Comparison of ENCODE assay signal across 33 cellular contexts in the genomic region with DNA sequence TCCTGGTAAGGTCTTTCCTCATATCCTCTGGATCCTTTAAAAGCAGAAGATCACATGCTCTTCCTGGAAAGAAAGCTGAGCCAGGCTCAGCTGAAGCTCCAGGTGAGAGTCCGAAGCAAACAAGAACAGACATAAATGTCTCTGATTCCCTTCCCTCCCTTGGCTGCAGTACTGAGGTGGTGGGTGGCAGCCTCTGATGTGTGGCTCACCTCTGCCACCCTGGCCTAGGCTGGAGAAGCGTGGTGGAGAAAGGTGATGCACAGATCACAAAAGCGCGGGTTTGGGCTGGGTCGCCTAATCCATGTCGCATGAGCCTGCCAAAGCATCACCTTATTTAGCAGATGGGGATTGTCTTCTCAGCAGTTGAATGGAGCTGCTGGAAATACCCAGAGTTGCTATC. TPM values are rescaled to one million over a fixed set of nuclear protein-coding genes. Genes with fewer than 3 reads are reported as not detected.
"Had no signal": no experiment of that assay in that cellular context is flagged by ENCODE, and none has a peak within 500 bp of the region (broad histone marks: within the 10 kb centered on the region; RNA-seq: fewer than 3 reads in every experiment).

No MANE protein-coding gene starts in this region.

- H3K4me3 Mint-ChIP-seq: stimulated activated effector memory CD8-positive, alpha-beta T cell treated with anti-CD3 and anti-CD28 coated beads, Interleukin-12 subunit alpha, Interleukin-12 subunit beta, amount 100 ng/mL, for 72 hours; stimulated activated memory B cell treated with anti-CD40 and anti-IgM and Interleukin-4, amounts not matched to agents 10 μg/mL and 1 μg/mL and 100 μg/mL, for 72 hours; stimulated activated naive B cell treated with anti-CD40 and anti-IgM and Interleukin-4, amounts not matched to agents 10 μg/mL and 1 μg/mL and 100 μg/mL, for 72 hours; stimulated activated naive CD8-positive, alpha-beta T cell treated with anti-CD3 and anti-CD28 coated beads, Interleukin-15, amount 100 ng/mL, for 72 hours; stimulated activated naive CD8-positive, alpha-beta T cell treated with anti-CD3 and anti-CD28 coated beads, Interleukin-15, Interleukin-2, amounts not matched to agents 100 ng/mL and 50 ng/mL, for 24 hours; type B pancreatic cell had no signal

- H3K4me1 ChIP-seq: stomach, suprapubic skin, testis, tibial artery, tibial nerve, transverse colon, upper lobe of left lung, upper lobe of right lung, uterus, vagina had no signal

- H3K9me3 Mint-ChIP-seq: stimulated activated effector memory CD8-positive, alpha-beta T cell treated with anti-CD3 and anti-CD28 coated beads, Interleukin-12 subunit alpha, Interleukin-12 subunit beta, amount 100 ng/mL, for 72 hours; stimulated activated memory B cell treated with anti-CD40 and anti-IgM and Interleukin-4, amounts not matched to agents 10 μg/mL and 1 μg/mL and 100 μg/mL, for 72 hours; stimulated activated naive B cell treated with anti-CD40 and anti-IgM and Interleukin-4, amounts not matched to agents 10 μg/mL and 1 μg/mL and 100 μg/mL, for 72 hours; stimulated activated naive CD8-positive, alpha-beta T cell treated with anti-CD3 and anti-CD28 coated beads, Interleukin-15, amount 100 ng/mL, for 72 hours; stimulated activated naive CD8-positive, alpha-beta T cell treated with anti-CD3 and anti-CD28 coated beads, Interleukin-15, Interleukin-2, amounts not matched to agents 100 ng/mL and 50 ng/mL, for 24 hours; type B pancreatic cell had no signal

- H3K9me3 ChIP-seq: stomach, suprapubic skin, testis, thoracic aorta, thyroid gland, tibial artery, tibial nerve, transverse colon, upper lobe of left lung, upper lobe of right lung, uterus, vagina had no signal

- H3K36me3 Mint-ChIP-seq: stimulated activated effector memory CD8-positive, alpha-beta T cell treated with anti-CD3 and anti-CD28 coated beads, Interleukin-12 subunit alpha, Interleukin-12 subunit beta, amount 100 ng/mL, for 72 hours; stimulated activated memory B cell treated with anti-CD40 and anti-IgM and Interleukin-4, amounts not matched to agents 10 μg/mL and 1 μg/mL and 100 μg/mL, for 72 hours; stimulated activated naive B cell treated with anti-CD40 and anti-IgM and Interleukin-4, amounts not matched to agents 10 μg/mL and 1 μg/mL and 100 μg/mL, for 72 hours; type B pancreatic cell had no signal

- H3K36me3 ChIP-seq: stomach, suprapubic skin, thoracic aorta, thyroid gland, tibial artery, tibial nerve, transverse colon, upper lobe of left lung, upper lobe of right lung, uterus, vagina had no signal

- DNase-seq: stimulated activated CD4-positive, alpha-beta T cell treated with anti-CD3 and anti-CD28 coated beads, Interleukin-2, amount 100 ng/mL, for 48 hours; stimulated activated CD4-positive, alpha-beta T cell treated with anti-CD3 and anti-CD28 coated beads, Interleukin-4, amount 100 ng/mL, for 1 hour; stimulated activated CD4-positive, alpha-beta T cell treated with anti-CD3 and anti-CD28 coated beads, Interleukin-4, amount 100 ng/mL, for 24 hours; stimulated activated CD4-positive, alpha-beta T cell treated with anti-CD3 and anti-CD28 coated beads, Interleukin-4, amount 100 ng/mL, for 4 hours; stimulated activated CD8-positive, alpha-beta memory T cell treated with anti-CD3 and anti-CD28 coated beads, Interleukin-4, amount 100 ng/mL, for 48 hours; stimulated activated naive B cell treated with anti-CD40 and anti-IgM and Interleukin-4, amounts not matched to agents 10 μg/mL and 1 μg/mL and 100 μg/mL, for 72 hours; stimulated activated naive CD4-positive, alpha-beta T cell; stimulated activated naive CD4-positive, alpha-beta T cell treated with Interleukin-2 at 50 U/mL for 16 hours; stimulated activated naive CD8-positive, alpha-beta T cell treated with anti-CD3 and anti-CD28 coated beads, Interleukin-15, amount 100 ng/mL, for 72 hours; stimulated activated naive CD8-positive, alpha-beta T cell treated with anti-CD3 and anti-CD28 coated beads, Interleukin-15, Interleukin-2, amounts not matched to agents 100 U/mL and 50 U/mL, for 24 hours; stomach; substantia nigra; testis; thyroid gland; tibial artery; transverse colon; trophoblast cell; upper lobe of left lung; upper lobe of right lung; uterus had no signal

- ATAC-seq: stimulated activated effector memory CD8-positive, alpha-beta T cell treated with anti-CD3 and anti-CD28 coated beads, Interleukin-12 subunit alpha, Interleukin-12 subunit beta, amount 100 ng/mL, for 72 hours; stimulated activated memory B cell treated with anti-CD40 and anti-IgM and Interleukin-4, amounts not matched to agents 10 μg/mL and 1 μg/mL and 100 μg/mL, for 72 hours; stimulated activated naive B cell treated with anti-CD40 and anti-IgM and Interleukin-4, amounts not matched to agents 10 μg/mL and 1 μg/mL and 100 μg/mL, for 72 hours; stimulated activated naive CD8-positive, alpha-beta T cell treated with anti-CD3 and anti-CD28 coated beads, Interleukin-15, amount 100 ng/mL, for 72 hours; stimulated activated naive CD8-positive, alpha-beta T cell treated with anti-CD3 and anti-CD28 coated beads, Interleukin-15, Interleukin-2, amounts not matched to agents 100 U/mL and 50 U/mL, for 24 hours; upper lobe of right lung had no signal

- FAIRE-seq: urothelium cell line had no signal

- H3K4me3 ChIP-seq: stomach, suprapubic skin, testis, thoracic aorta, thyroid gland, tibial artery, tibial nerve, transverse colon, upper lobe of left lung, upper lobe of right lung, uterus, vagina had no signal

- H3K4me1 Mint-ChIP-seq: stimulated activated effector memory CD8-positive, alpha-beta T cell treated with anti-CD3 and anti-CD28 coated beads, Interleukin-12 subunit alpha, Interleukin-12 subunit beta, amount 100 ng/mL, for 72 hours; stimulated activated memory B cell treated with anti-CD40 and anti-IgM and Interleukin-4, amounts not matched to agents 10 μg/mL and 1 μg/mL and 100 μg/mL, for 72 hours; stimulated activated naive B cell treated with anti-CD40 and anti-IgM and Interleukin-4, amounts not matched to agents 10 μg/mL and 1 μg/mL and 100 μg/mL, for 72 hours; stimulated activated naive CD8-positive, alpha-beta T cell treated with anti-CD3 and anti-CD28 coated beads, Interleukin-15, amount 100 ng/mL, for 72 hours had no signal

- H3K27ac ChIP-seq: stomach, suprapubic skin, testis, thoracic aorta, thyroid gland, tibial artery, tibial nerve, transverse colon, upper lobe of left lung, upper lobe of right lung, uterus, vagina had no signal

- H3K27me3 ChIP-seq: testis, thyroid gland, upper lobe of left lung, uterus, vagina had no signal

- H3K27ac Mint-ChIP-seq: stimulated activated effector memory CD8-positive, alpha-beta T cell treated with anti-CD3 and anti-CD28 coated beads, Interleukin-12 subunit alpha, Interleukin-12 subunit beta, amount 100 ng/mL, for 72 hours; stimulated activated memory B cell treated with anti-CD40 and anti-IgM and Interleukin-4, amounts not matched to agents 10 μg/mL and 1 μg/mL and 100 μg/mL, for 72 hours; stimulated activated naive B cell treated with anti-CD40 and anti-IgM and Interleukin-4, amounts not matched to agents 10 μg/mL and 1 μg/mL and 100 μg/mL, for 72 hours; stimulated activated naive CD8-positive, alpha-beta T cell treated with anti-CD3 and anti-CD28 coated beads, Interleukin-15, amount 100 ng/mL, for 72 hours; stimulated activated naive CD8-positive, alpha-beta T cell treated with anti-CD3 and anti-CD28 coated beads, Interleukin-15, Interleukin-2, amounts not matched to agents 100 ng/mL and 50 ng/mL, for 24 hours; type B pancreatic cell had no signal

RNA-seq across cellular contexts. Expression of gene KRT76, which starts 2.8 kb away (rescaled TPM):
- total RNA-seq: stomach, subcutaneous adipose tissue, suprapubic skin, temporal lobe, testis, thoracic aorta, thyroid gland, tibial nerve, transverse colon, upper lobe of left lung, upper lobe of right lung, ureter, urinary bladder, uterus, vagina had no signal

RNA-seq across cellular contexts. Expression of gene KRT3, which starts 16.0 kb away (rescaled TPM):
- total RNA-seq: stomach, subcutaneous adipose tissue, suprapubic skin, temporal lobe, testis, thoracic aorta, thyroid gland, tibial nerve, transverse colon, upper lobe of left lung, upper lobe of right lung, ureter, urinary bladder, uterus, vagina had no signal

RNA-seq across cellular contexts. Expression of gene KRT4, which starts 34.0 kb away (rescaled TPM):
- total RNA-seq: subcutaneous adipose tissue, temporal lobe, thoracic aorta, tibial nerve, transverse colon, uterus had no signal

RNA-seq across cellular contexts. Expression of gene KRT79, which starts 54.2 kb away (rescaled TPM):
- total RNA-seq: stomach, temporal lobe, thoracic aorta, thyroid gland, transverse colon, ureter, urinary bladder, uterus had no signal
